ENCODE assay signal across 1 cellular context in genomic region chr15:41256577-41257038, GRCh38.
TF ChIP-seq lines count a peak whose summit lies in the region.

No MANE protein-coding gene starts in this region.

TF ChIP-seq in HepG2, 621 proteins besides CTCF, POLR2A, EP300 and RAD21 (continued from another document and continues in another):
- TF ChIP-seq ZNF800 (CRISPR knock-in tag; IDR thresholded peaks at IDR 0.05) (no peak), RBAK (CRISPR knock-in tag; IDR thresholded peaks at IDR 0.05) (no peak), ZNF343 (CRISPR knock-in tag; IDR thresholded peaks at IDR 0.05) (no peak), HDAC2 (CRISPR knock-in tag; IDR thresholded peaks at IDR 0.05) (peak; percentile 27; the same call in 1 of the 2 replicates), HNF4A (CRISPR knock-in tag; IDR thresholded peaks at IDR 0.05) (peak; percentile 44), ZNF296 (CRISPR knock-in tag; conservative IDR thresholded peaks at IDR 0.05) (no peak), ATF7-NPFF (CRISPR knock-in tag; IDR thresholded peaks at IDR 0.05; ENCODE audit: low read depth) (no peak), BORCS8-MEF2B (CRISPR knock-in tag; IDR thresholded peaks at IDR 0.05) (no peak), U2AF1 (optimal IDR thresholded peaks at IDR 0.05; ENCODE audit: low read depth, low read length) (no peak), NCOR1 (IDR thresholded peaks at IDR 0.05; ENCODE audit: borderline replicate concordance, low read length) (peak; percentile 65; the same call in 1 of the 2 replicates), ZNF639 (CRISPR knock-in tag; conservative IDR thresholded peaks at IDR 0.05) (no peak), ZNF18 (CRISPR knock-in tag; IDR thresholded peaks at IDR 0.05; ENCODE audit: insufficient replicate concordance) (no peak), IRX3 (CRISPR knock-in tag; IDR thresholded peaks at IDR 0.05; ENCODE audit: borderline replicate concordance, low read depth) (no peak), ZNF282 (IDR thresholded peaks at IDR 0.05; ENCODE audit: partially characterized antibody) (no peak), SOX13 (IDR thresholded peaks at IDR 0.05) (no peak), SOX13 (CRISPR knock-in tag; conservative IDR thresholded peaks at IDR 0.05 in 1 of 2, IDR thresholded peaks at IDR 0.05 in 1 of 2) (peak in 1 of 2 experiments; percentile 48; a peak in 2 of 4 replicates), MYPOP (CRISPR knock-in tag; IDR thresholded peaks at IDR 0.05) (peak; percentile 29; the same call in 1 of the 2 replicates), ZNF687 (CRISPR knock-in tag; IDR thresholded peaks at IDR 0.05) (no peak), ZNF746 (CRISPR knock-in tag; IDR thresholded peaks at IDR 0.05) (no peak), ZNF574 (CRISPR knock-in tag; IDR thresholded peaks at IDR 0.05) (no peak), HINFP (CRISPR knock-in tag; IDR thresholded peaks at IDR 0.05; ENCODE audit: low read depth) (no peak), GFI1 (CRISPR knock-in tag; IDR thresholded peaks at IDR 0.05; ENCODE audit: borderline replicate concordance) (0 out of 2 replicates have a peak, but pooled peaks have one; percentile 54), KDM6A (CRISPR knock-in tag; IDR thresholded peaks at IDR 0.05; ENCODE audit: low read depth) (no peak), STAT5B (CRISPR knock-in tag; IDR thresholded peaks at IDR 0.05) (no peak), ZBTB3 (CRISPR knock-in tag; IDR thresholded peaks at IDR 0.05; ENCODE audit: borderline replicate concordance, low read depth) (0 out of 2 replicates have a peak, but pooled peaks have one; percentile 52), FOXP4 (CRISPR knock-in tag; IDR thresholded peaks at IDR 0.05) (0 out of 2 replicates have a peak, but pooled peaks have one; percentile 30), TRIM24 (CRISPR knock-in tag; IDR thresholded peaks at IDR 0.05) (no peak), NR3C1 (CRISPR knock-in tag; IDR thresholded peaks at IDR 0.05) (no peak), ATM (IDR thresholded peaks at IDR 0.05; ENCODE audit: borderline replicate concordance) (no peak), THAP7 (CRISPR knock-in tag; IDR thresholded peaks at IDR 0.05) (no peak), PPARG (CRISPR knock-in tag; conservative IDR thresholded peaks at IDR 0.05) (peak; percentile 97), PAXIP1 (CRISPR knock-in tag; conservative IDR thresholded peaks at IDR 0.05) (peak; percentile 66), POGZ (CRISPR knock-in tag; IDR thresholded peaks at IDR 0.05) (no peak)
